In genomic region chr9:26723486-26723885, GRCh38 we compare ENCODE assay signal across 9 cellular contexts.
A peak's percentile ranks its signal among the peaks of the same experiment; 100 is the strongest.
DNase-seq lines count a peak whose midpoint lies in the region; ATAC-seq, FAIRE-seq and TF ChIP-seq lines count a peak whose summit lies in the region.
"Had no signal": no experiment of that assay in that cellular context is flagged by ENCODE, and none has a peak within 500 bp of the region (broad histone marks: within the 10 kb centered on the region; RNA-seq: fewer than 3 reads in every experiment).

No MANE protein-coding gene starts in this region.

- peak overlapping the region; percentile 14; the same call in 1 of the 2 replicates for H3K9ac ChIP-seq in ES-I3 (ENCODE audit: low read depth, low read length)

- peaks cover 2% of the 10 kb centered on the region for H3K4me1 Mint-ChIP-seq in activated naive CD8-positive, alpha-beta T cell treated with anti-CD3 and anti-CD28 coated beads for 36 hours

- no peaks in the 10 kb centered on the region for H3K36me3 Mint-ChIP-seq in activated naive CD8-positive, alpha-beta T cell treated with anti-CD3 and anti-CD28 coated beads for 36 hours

- ATAC-seq in GM21360 (IDR thresholded peaks at IDR 0.05; ENCODE audit: unreplicated experiment) (peak; percentile 85), left lung (peak; percentile 55)

- H3K36me3 ChIP-seq in ES-I3 (ENCODE audit: insufficient read depth, low read length) (no peaks in the 10 kb centered on the region; the same call in 1 of the 2 replicates), left lung (no peaks in the 10 kb centered on the region)
- H3K36me3 ChIP-seq: neutrophil had no signal

- DNase-seq in activated naive CD8-positive, alpha-beta T cell treated with anti-CD3 and anti-CD28 coated beads for 36 hours = peak; percentile 3
- no peak for DNase-seq in left lung
- DNase-seq in mesenteric fat pad (ENCODE audit: low spot score) = no peak
- DNase-seq in SKM-1 treated with dmso at 0.1 percent for 144 hours (lab: John Stamatoyannopoulos, UW; ENCODE audit: unreplicated experiment) = no peak
- no peak for DNase-seq in frontal cortex (ENCODE audit: low spot score in 2 of 2)

- H3K4me3 Mint-ChIP-seq in activated naive CD8-positive, alpha-beta T cell treated with anti-CD3 and anti-CD28 coated beads for 36 hours = no peak overlapping the region

- no peak for FAIRE-seq in frontal cortex (lab: Jason Lieb, UNC)

- H3K9me3 ChIP-seq in ES-I3 (ENCODE audit: control insufficient read depth, insufficient read depth, low read length) = no peaks in the 10 kb centered on the region
- no peaks in the 10 kb centered on the region for H3K9me3 ChIP-seq in left lung
- H3K9me3 ChIP-seq: neutrophil had no signal

- no peak overlapping the region for H3K4me3 ChIP-seq in left lung

- peaks cover 0 to 21% of the 10 kb centered on the region in 2 donors for H3K27me3 ChIP-seq in left lung

- H3K27ac ChIP-seq in left lung = no peak overlapping the region
- H3K27ac ChIP-seq: neutrophil had no signal

- H3K9me3 Mint-ChIP-seq in activated naive CD8-positive, alpha-beta T cell treated with anti-CD3 and anti-CD28 coated beads for 36 hours = no peaks in the 10 kb centered on the region

- TF ChIP-seq CTCF in LNCAP (IDR thresholded peaks at IDR 0.05) = peak; percentile 49; the same call in 1 of the 2 replicates
- no peak for TF ChIP-seq CTCF in left lung (IDR thresholded peaks at IDR 0.05)

- no peaks in the 10 kb centered on the region for H3K4me1 ChIP-seq in ES-I3 (ENCODE audit: insufficient read depth, low read length)
- H3K4me1 ChIP-seq in left lung = no peaks in the 10 kb centered on the region

- H3K27ac Mint-ChIP-seq in activated naive CD8-positive, alpha-beta T cell treated with anti-CD3 and anti-CD28 coated beads for 36 hours = no peak overlapping the region

- intact Hi-C loops in left lung (cut with DNase I) = no loop called here

- H3K27me3 Mint-ChIP-seq in activated naive CD8-positive, alpha-beta T cell treated with anti-CD3 and anti-CD28 coated beads for 36 hours = peaks cover 12% of the 10 kb centered on the region
